ENCODE assay signal across 8 cellular contexts in genomic region chr1:114581335-114582287, GRCh38. TPM values are rescaled to one million over a fixed set of nuclear protein-coding genes. Genes with fewer than 3 reads are reported as not detected.
DNase-seq lines count a peak whose midpoint lies in the region; ATAC-seq and TF ChIP-seq lines count a peak whose summit lies in the region.

TSS of gene BCAS2 (minus strand) at chr1:114581615. CDS start at chr1:114581591, 24 bp downstream.

- peak; percentile 99 for ATAC-seq in GM21717 (IDR thresholded peaks at IDR 0.05; ENCODE audit: unreplicated experiment)

- peak within 1 kb of the TSS; percentile 84 to 93 for H3K4me3 ChIP-seq in mucosa of rectum (ENCODE audit: low read length in 2 of 2)

- no peaks in the 10 kb centered on the region for H3K27me3 ChIP-seq in mucosa of rectum (ENCODE audit: control insufficient read depth in 2 of 2, insufficient read depth in 2 of 2, low read length in 2 of 2)

- H3K27me3 Mint-ChIP-seq in activated T-cell treated with anti-CD3 and anti-CD28 coated beads, Interleukin-2, amount 50 U/mL, for 24 hours: no peaks in the 10 kb centered on the region

- H3K4me3 Mint-ChIP-seq in activated T-cell treated with anti-CD3 and anti-CD28 coated beads, Interleukin-2, amount 50 U/mL, for 24 hours: peak within 1 kb of the TSS; percentile 98

- peak within 1 kb of the TSS; percentile 95 to 98 for H3K9ac ChIP-seq in mucosa of rectum (ENCODE audit: low read depth in 1 of 2, low read length in 2 of 2)

- peaks cover 2 to 10% of the 10 kb centered on the region in 2 donors for H3K36me3 ChIP-seq in mucosa of rectum (ENCODE audit: control insufficient read depth in 2 of 2, insufficient read depth in 2 of 2, low read length in 2 of 2)

- H3K9me3 Mint-ChIP-seq in activated T-cell treated with anti-CD3 and anti-CD28 coated beads, Interleukin-2, amount 50 U/mL, for 24 hours: no peaks in the 10 kb centered on the region

- H3K9me3 ChIP-seq in mucosa of rectum (ENCODE audit: control insufficient read depth in 2 of 2, low read length in 2 of 2): no peaks in the 10 kb centered on the region

- peak within 1 kb of the TSS; percentile 99 for H3K27ac Mint-ChIP-seq in activated T-cell treated with anti-CD3 and anti-CD28 coated beads, Interleukin-2, amount 50 U/mL, for 24 hours

- in situ Hi-C loops in KBM-7 (cut with MboI; ENCODE audit: low pct_unique_long_range_greater_than_20kb, low sequenced_read_pairs): no loop called here

- DNase-seq in DMS153 treated with DMSO at 0.1 percent for 48 hours (lab: John Stamatoyannopoulos, UW; ENCODE audit: unreplicated experiment) (peak; percentile 89), KBM-7 (peak; percentile 99), erythroblast (lab: John Stamatoyannopoulos, UW) (peak; percentile 97 to 99)
- DNase-seq in activated T-cell treated with anti-CD3 and anti-CD28 coated beads, Interleukin-2, amount 50 U/mL, for 24 hours: peak; percentile 92
- peak; percentile 95 for DNase-seq in stimulated activated CD8-positive, alpha-beta memory T cell treated with anti-CD3 and anti-CD28 coated beads, Interleukin-4, amount 100 ng/mL, for 48 hours

- H3K4me1 ChIP-seq in mucosa of rectum (ENCODE audit: control insufficient read depth in 2 of 2, insufficient read depth in 2 of 2, low read length in 2 of 2): peaks cover 13 to 14% of the 10 kb centered on the region in 2 donors

- H3K27ac ChIP-seq in mucosa of rectum (ENCODE audit: low read depth in 2 of 2, low read length in 2 of 2): peak within 1 kb of the TSS; percentile 88 to 89

- peak; percentile 93 for TF ChIP-seq POLR2A in erythroblast (IDR thresholded peaks at IDR 0.05; ENCODE audit: low read length)

- H3K36me3 Mint-ChIP-seq in activated T-cell treated with anti-CD3 and anti-CD28 coated beads, Interleukin-2, amount 50 U/mL, for 24 hours (ENCODE audit: low read depth): peaks cover 40% of the 10 kb centered on the region

- H3K4me1 Mint-ChIP-seq in activated T-cell treated with anti-CD3 and anti-CD28 coated beads, Interleukin-2, amount 50 U/mL, for 24 hours (ENCODE audit: low read depth): peaks cover 35% of the 10 kb centered on the region

TF ChIP-seq in PFSK-1, 5 proteins besides CTCF, POLR2A, EP300 and RAD21:
- peak; percentile 98 for TF ChIP-seq POLR2AphosphoS5 (IDR thresholded peaks at IDR 0.05; ENCODE audit: low read depth, low read length)
- peak; percentile 90; the same call in 1 of the 2 replicates for TF ChIP-seq TAF1 (IDR thresholded peaks at IDR 0.05; ENCODE audit: borderline replicate concordance, insufficient read depth, low read length)
- TF ChIP-seq SIN3A (IDR thresholded peaks at IDR 0.05; ENCODE audit: borderline replicate concordance, insufficient read depth, low read length): peak; percentile 45; the same call in 1 of the 2 replicates
- no peak for TF ChIP-seq FOXP2 (optimal IDR thresholded peaks at IDR 0.05; ENCODE audit: borderline replicate concordance, extremely low read depth, extremely low read length, insufficient read depth)
- TF ChIP-seq REST (IDR thresholded peaks at IDR 0.05; ENCODE audit: insufficient read depth in 1 of 2, low read depth in 2 of 2, low read length in 2 of 2): 0 out of 4 replicates have a peak, but pooled peaks of 1 of the 2 experiments have one; percentile 35

RNA-seq across cellular contexts. Expression of gene BCAS2, which starts in this region (rescaled TPM):
- 42.0 TPM for polyA plus RNA-seq in PFSK-1 (2012; ENCODE audit: insufficient read length, low read depth)

Comparison
In these comparisons a context has a peak if more than half of its experiments do, and no peak if none do; other contexts are left out.
1. Peak in every context shown above with its lines: DNase-seq, ATAC-seq, H3K4me3 ChIP-seq and H3K27ac ChIP-seq.